19 cellular contexts compared by ENCODE assay signal in the genomic region with DNA sequence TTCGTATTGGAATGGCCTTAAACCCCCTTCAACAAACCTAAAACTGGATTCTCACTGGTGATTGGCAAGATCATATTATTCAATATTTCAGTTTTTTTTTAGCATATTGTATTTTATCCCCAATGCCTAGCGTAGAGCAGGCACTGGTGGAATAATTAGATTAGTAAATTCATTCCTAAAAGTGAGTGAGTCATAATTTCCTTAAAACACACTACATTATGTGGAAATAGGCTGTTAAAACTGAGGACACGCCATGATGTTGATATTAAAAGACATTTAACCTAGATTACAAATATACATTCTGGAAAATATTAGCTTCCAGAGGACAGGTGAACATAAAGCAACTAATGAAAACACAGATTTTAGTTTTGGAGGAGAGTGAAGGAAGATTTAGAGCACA.
"Had no signal": no experiment of that assay in that cellular context is flagged by ENCODE, and none has a peak within 500 bp of the region (broad histone marks: within the 10 kb centered on the region; RNA-seq: fewer than 3 reads in every experiment).

No MANE protein-coding gene starts in this region.

- H3K36me3 ChIP-seq: neutrophil, uterus had no signal

- H3K4me3 ChIP-seq: gastroesophageal sphincter, heart right ventricle, tibial artery, uterus had no signal

- DNase-seq: activated CD4-positive, alpha-beta T cell treated with anti-CD3 and anti-CD28 coated beads, Interleukin-2, amount 50 U/mL, for 1 hour; activated CD4-positive, CD25-positive, alpha-beta regulatory T cell; activated CD8-positive, alpha-beta memory T cell treated with anti-CD3 and anti-CD28 coated beads for 24 hours; activated gamma-delta T cell treated with Interleukin-2 at 50 U/mL for 16 hours; cortex of kidney; endodermal cell; heart right ventricle; naive thymus-derived CD8-positive, alpha-beta T cell; posterior cingulate gyrus; retina; stimulated activated CD4-positive, alpha-beta T cell treated with anti-CD3 and anti-CD28 coated beads, Interleukin-15, amount 100 ng/mL, for 24 hours; stimulated activated CD4-positive, alpha-beta T cell treated with anti-CD3 and anti-CD28 coated beads, Interleukin-4, amount 100 ng/mL, for 1 hour; stimulated activated naive B cell treated with anti-CD40 and anti-IgM and Interleukin-4, amounts not matched to agents 10 μg/mL and 1 μg/mL and 100 μg/mL, for 72 hours; SW 1271; tibial artery; uterus had no signal

- H3K27ac ChIP-seq: gastroesophageal sphincter, heart right ventricle, neutrophil, tibial artery, uterus had no signal

- ATAC-seq: gastroesophageal sphincter; heart right ventricle; left lobe of liver; naive thymus-derived CD8-positive, alpha-beta T cell; stimulated activated naive B cell treated with anti-CD40 and anti-IgM and Interleukin-4, amounts not matched to agents 10 μg/mL and 1 μg/mL and 100 μg/mL, for 72 hours had no signal

- H3K27me3 ChIP-seq: gastroesophageal sphincter, heart right ventricle, neutrophil, tibial artery, uterus had no signal

- H3K4me1 ChIP-seq: gastroesophageal sphincter, heart right ventricle, tibial artery, uterus had no signal

- H3K9me3 ChIP-seq: gastroesophageal sphincter, neutrophil, tibial artery, uterus had no signal
